ENCODE assay signal across 29 cellular contexts in genomic region chr2:168766600-168766999, GRCh38. TPM values are rescaled to one million over a fixed set of nuclear protein-coding genes. Genes with fewer than 3 reads are reported as not detected.
A peak's percentile ranks its signal among the peaks of the same experiment; 100 is the strongest.
DNase-seq lines count a peak whose midpoint lies in the region; ATAC-seq and TF ChIP-seq lines count a peak whose summit lies in the region.
"Had no signal": no experiment of that assay in that cellular context is flagged by ENCODE, and none has a peak within 500 bp of the region (broad histone marks: within the 10 kb centered on the region; RNA-seq: fewer than 3 reads in every experiment).

No MANE protein-coding gene starts in this region.

- H3K9me3 Mint-ChIP-seq in activated naive CD4-positive, alpha-beta T cell treated with anti-CD3 and anti-CD28 coated beads, Interleukin-2, amount 50 U/mL, for 72 hours = no peaks in the 10 kb centered on the region
- H3K9me3 Mint-ChIP-seq: activated naive CD4-positive, alpha-beta T cell treated with anti-CD3 and anti-CD28 coated beads, Interleukin-2, amount 50 U/mL, for 24 hours; stimulated activated effector memory CD8-positive, alpha-beta T cell treated with anti-CD3 and anti-CD28 coated beads, Interleukin-12 subunit alpha, Interleukin-12 subunit beta, amount 100 ng/mL, for 72 hours had no signal

- H3K4me2 ChIP-seq in smooth muscle cell (peak overlapping the region; percentile 38), SK-N-SH (no peak overlapping the region)

- intact Hi-C loops in Right ventricle myocardium superior (cut with DNase I) = no loop called here

- H3K36me3 ChIP-seq in right atrium auricular region = peaks cover 8% of the 10 kb centered on the region
- H3K36me3 ChIP-seq in RWPE2 (ENCODE audit: low read depth) = peaks cover 13% of the 10 kb centered on the region
- no peaks in the 10 kb centered on the region for H3K36me3 ChIP-seq in smooth muscle cell (ENCODE audit: low read depth)
- H3K36me3 ChIP-seq in SK-N-SH (replicated peaks in 1 of 2; ENCODE audit: control insufficient read depth in 1 of 2, insufficient read depth in 2 of 2, low read length in 1 of 2) = peaks cover 0 to 5% of the 10 kb centered on the region in 2 experiments
- H3K36me3 ChIP-seq: upper lobe of left lung had no signal

- ATAC-seq in Right ventricle myocardium superior (ENCODE audit: poor library complexity) (peak; percentile 30), RWPE2 (ENCODE audit: low read depth) (peak; percentile 59; the same call in 2 of the 3 replicates), foreskin keratinocyte (peak; percentile 63)
- ATAC-seq in activated naive CD4-positive, alpha-beta T cell treated with anti-CD3 and anti-CD28 coated beads, Interleukin-2, amount 50 U/mL, for 72 hours = no peak
- ATAC-seq: stimulated activated effector memory CD8-positive, alpha-beta T cell treated with anti-CD3 and anti-CD28 coated beads, Interleukin-12 subunit alpha, Interleukin-12 subunit beta, amount 100 ng/mL, for 72 hours had no signal

- H2AFZ ChIP-seq in smooth muscle cell (ENCODE audit: low read depth) (no peak overlapping the region), SK-N-SH (ENCODE audit: low read depth) (no peak overlapping the region)

- POLR2A ChIA-PET in SK-N-SH (lab: Yijun Ruan, JAX) = no interaction called here

- H3K9me3 ChIP-seq in right atrium auricular region (no peaks in the 10 kb centered on the region), RWPE2 (ENCODE audit: severe bottlenecking) (no peaks in the 10 kb centered on the region), smooth muscle cell (replicated peaks; ENCODE audit: low read depth) (no peaks in the 10 kb centered on the region), SK-N-SH (no peaks in the 10 kb centered on the region)
- H3K9me3 ChIP-seq: upper lobe of left lung had no signal

- WGBS in smooth muscle cell (ENCODE audit: low lambda C conversion rate) = 61% methylated on average over 2 of the region's 2 CpGs
- 67% methylated on average over 2 of the region's 2 CpGs for WGBS in SK-N-SH (ENCODE audit: low lambda C conversion rate)

- H3K27ac ChIP-seq in right atrium auricular region (no peak overlapping the region), RWPE2 (ENCODE audit: poor library complexity, severe bottlenecking) (no peak overlapping the region), foreskin keratinocyte (no peak overlapping the region), smooth muscle cell (ENCODE audit: low read depth) (no peak overlapping the region), SK-N-SH (ENCODE audit: low read depth in 2 of 2, low read length in 1 of 2) (no peak overlapping the region)
- H3K27ac ChIP-seq: coronary artery, upper lobe of left lung had no signal

- H3F3A ChIP-seq in smooth muscle cell (ENCODE audit: low read depth) (no peaks in the 10 kb centered on the region), SK-N-SH (replicated peaks; ENCODE audit: insufficient read depth) (no peaks in the 10 kb centered on the region)

- H3K36me3 Mint-ChIP-seq in activated naive CD4-positive, alpha-beta T cell treated with anti-CD3 and anti-CD28 coated beads, Interleukin-2, amount 50 U/mL, for 72 hours = peaks cover 13 to 19% of the 10 kb centered on the region in 2 donors

- H3K79me2 ChIP-seq in smooth muscle cell (ENCODE audit: low read depth) = no peaks in the 10 kb centered on the region
- H3K79me2 ChIP-seq in SK-N-SH (ENCODE audit: insufficient read depth) = no peaks in the 10 kb centered on the region

- H3K27ac Mint-ChIP-seq in activated naive CD4-positive, alpha-beta T cell treated with anti-CD3 and anti-CD28 coated beads, Interleukin-2, amount 50 U/mL, for 72 hours = no peak overlapping the region
- H3K27ac Mint-ChIP-seq: activated naive CD4-positive, alpha-beta T cell treated with anti-CD3 and anti-CD28 coated beads, Interleukin-2, amount 50 U/mL, for 24 hours; stimulated activated effector memory CD8-positive, alpha-beta T cell treated with anti-CD3 and anti-CD28 coated beads, Interleukin-12 subunit alpha, Interleukin-12 subunit beta, amount 100 ng/mL, for 72 hours had no signal

- no peak overlapping the region for H3K9ac ChIP-seq in smooth muscle cell (ENCODE audit: low read depth)
- H3K9ac ChIP-seq in SK-N-SH = no peak overlapping the region

- CTCF ChIA-PET in SK-N-SH (lab: Yijun Ruan, JAX) = no interaction called here

- H3K27me3 ChIP-seq in right atrium auricular region = no peaks in the 10 kb centered on the region
- H3K27me3 ChIP-seq in RWPE2 (ENCODE audit: insufficient read depth, poor library complexity, severe bottlenecking) = no peaks in the 10 kb centered on the region
- H3K27me3 ChIP-seq in foreskin keratinocyte = no peaks in the 10 kb centered on the region
- H3K27me3 ChIP-seq in smooth muscle cell (ENCODE audit: low read depth) = no peaks in the 10 kb centered on the region
- H3K27me3 ChIP-seq in SK-N-SH (ENCODE audit: insufficient read depth) = no peaks in the 10 kb centered on the region
- H3K27me3 ChIP-seq: upper lobe of left lung had no signal

- H3K4me1 ChIP-seq in right atrium auricular region = peaks cover 0 to 3% of the 10 kb centered on the region in 2 donors
- peaks cover 3% of the 10 kb centered on the region for H3K4me1 ChIP-seq in RWPE2 (ENCODE audit: insufficient read depth, poor library complexity, severe bottlenecking)
- H3K4me1 ChIP-seq in foreskin keratinocyte = peaks cover 13% of the 10 kb centered on the region
- no peaks in the 10 kb centered on the region for H3K4me1 ChIP-seq in smooth muscle cell (ENCODE audit: low read depth)
- peaks cover 2 to 7% of the 10 kb centered on the region in 2 experiments; a peak in 2 of 4 replicates for H3K4me1 ChIP-seq in SK-N-SH (ENCODE audit: control insufficient read depth in 1 of 2, insufficient read depth in 2 of 2, low read depth in 1 of 2, low read length in 1 of 2)
- H3K4me1 ChIP-seq: upper lobe of left lung had no signal

- TF ChIP-seq EP300 in SK-N-SH (IDR thresholded peaks at IDR 0.05; ENCODE audit: borderline replicate concordance in 1 of 2, low read depth in 1 of 2, low read length in 1 of 2) = no peak

- H4K20me1 ChIP-seq in smooth muscle cell (ENCODE audit: low read depth) (no peaks in the 10 kb centered on the region), SK-N-SH (ENCODE audit: insufficient read depth) (no peaks in the 10 kb centered on the region)

- no peak for TF ChIP-seq RAD21 in SK-N-SH (IDR thresholded peaks at IDR 0.05; ENCODE audit: low read length)

- H3K4me3 ChIP-seq in right atrium auricular region (no peak overlapping the region), RWPE2 (ENCODE audit: severe bottlenecking) (no peak overlapping the region), smooth muscle cell (no peak overlapping the region), SK-N-SH (ENCODE audit: low read depth in 2 of 2, low read length in 1 of 2) (no peak overlapping the region)
- H3K4me3 ChIP-seq: coronary artery, upper lobe of left lung had no signal

- H3K9me2 ChIP-seq in SK-N-SH = no peaks in the 10 kb centered on the region

- no peak for DNase-seq in Right ventricle myocardium superior
- DNase-seq in right atrium auricular region (ENCODE audit: low spot score) = no peak
- DNase-seq in RWPE2 (ENCODE audit: low spot score) = no peak
- peak in 1 of 2 donors; percentile 10 for DNase-seq in foreskin keratinocyte
- no peak for DNase-seq in smooth muscle cell (lab: John Stamatoyannopoulos, UW; ENCODE audit: unreplicated experiment)
- no peak for DNase-seq in SK-N-SH
- DNase-seq in mesenteric fat pad (ENCODE audit: low spot score) = no peak
- no peak for DNase-seq in activated naive CD4-positive, alpha-beta T cell treated with anti-CD3 and anti-CD28 coated beads, Interleukin-2, amount 50 U/mL, for 72 hours (ENCODE audit: low spot score in 2 of 2)
- DNase-seq: 8988T; activated CD4-positive, alpha-beta T cell treated with anti-CD3 and anti-CD28 coated beads for 48 hours; amygdala; C1 segment of cervical spinal cord; DND-41; effector memory CD4-positive, alpha-beta T cell; erythroblast; kidney; NCI-H1105; NCI-H1930; NCI-H524; nephron progenitor cell; OCI-M1; SHP77; stimulated activated CD4-positive, alpha-beta T cell treated with anti-CD3 and anti-CD28 coated beads, Interleukin-15, amount 100 ng/mL, for 24 hours; substantia nigra; upper lobe of left lung had no signal

- TF ChIP-seq CTCF in right atrium auricular region (IDR thresholded peaks at IDR 0.05) (no peak), RWPE2 (IDR thresholded peaks at IDR 0.05; ENCODE audit: poor library complexity, severe bottlenecking) (no peak), foreskin keratinocyte (conservative IDR thresholded peaks at IDR 0.05) (no peak), smooth muscle cell (IDR thresholded peaks at IDR 0.05; ENCODE audit: borderline replicate concordance, insufficient read depth, poor library complexity, severe bottlenecking) (no peak), SK-N-SH (IDR thresholded peaks at IDR 0.05) (no peak)

TF ChIP-seq in SK-N-SH, 30 proteins besides CTCF, POLR2A, EP300 and RAD21 (continues in another document):
- TF ChIP-seq ELF1 (IDR thresholded peaks at IDR 0.05) = no peak
- no peak for TF ChIP-seq RFX5 (IDR thresholded peaks at IDR 0.05; ENCODE audit: low read length)
- no peak for TF ChIP-seq GABPA (IDR thresholded peaks at IDR 0.05; ENCODE audit: low read depth)
- TF ChIP-seq FOXJ3 (CRISPR knock-in tag; IDR thresholded peaks at IDR 0.05) = no peak

RNA-seq across cellular contexts. Expression of gene NOSTRIN, which starts 35.8 kb away (rescaled TPM):
- 14.0 TPM for total RNA-seq in Right ventricle myocardium superior
- 10 to 100 TPM; 30.6 to 34.3 TPM for total RNA-seq in right atrium auricular region
- total RNA-seq in foreskin keratinocyte = not detected in 2 replicates
- not detected in 2 replicates for polyA plus RNA-seq in foreskin keratinocyte
- total RNA-seq in smooth muscle cell = 0.31 TPM in 1 of 2 replicates, not detected in the other
- polyA plus RNA-seq in smooth muscle cell = 0.10 and 0.24 TPM in 2 replicates
- not detected in 2 replicates for polyA plus RNA-seq in SK-N-SH (2012; rRNA removed)
- not detected in 2 replicates for polyA plus RNA-seq in SK-N-SH (2012; cell fraction: cytosol; rRNA removed)
- not detected in 2 replicates for polyA plus RNA-seq in SK-N-SH (2012; cell fraction: nucleus; rRNA removed)
- total RNA-seq in mesenteric fat pad = 62.1 TPM
- not detected for total RNA-seq in activated naive CD4-positive, alpha-beta T cell treated with anti-CD3 and anti-CD28 coated beads, Interleukin-2, amount 50 U/mL, for 72 hours
- total RNA-seq: H1 had no signal
- polyA plus RNA-seq: H1 had no signal

Comparison
In these comparisons a context has a peak if more than half of its experiments do, and no peak if none do; other contexts are left out.
1. ATAC-seq: peak in Right ventricle myocardium superior (single experiment), RWPE2 (single experiment) and foreskin keratinocyte (single experiment); none in activated naive CD4-positive, alpha-beta T cell treated with anti-CD3 and anti-CD28 coated beads, Interleukin-2, amount 50 U/mL, for 72 hours (0 of 2).
2. RNA of gene NOSTRIN, which starts 35.8 kb away (total RNA-seq): 62.1 TPM in mesenteric fat pad (single experiment), 30.6 to 34.3 TPM in right atrium auricular region and 14.0 TPM in Right ventricle myocardium superior (single experiment); 0.31 TPM in smooth muscle cell, not detected in activated naive CD4-positive, alpha-beta T cell treated with anti-CD3 and anti-CD28 coated beads, Interleukin-2, amount 50 U/mL, for 72 hours and not detected in foreskin keratinocyte; every median in the first group is over 10 times any median in the second.